Comparison of ENCODE assay signal across 1 cellular context in genomic region chr6:36957773-36958271, GRCh38.
TF ChIP-seq lines count a peak whose summit lies in the region.

No MANE protein-coding gene starts in this region.

TF ChIP-seq in K562, 482 proteins besides CTCF, POLR2A, EP300 and RAD21:
- TF ChIP-seq EGR1 (conservative IDR thresholded peaks at IDR 0.05): 0 out of 2 replicates have a peak, but pooled peaks have one; percentile 13
- TF ChIP-seq ZKSCAN1 (IDR thresholded peaks at IDR 0.05; ENCODE audit: low read depth, low read length): peak; percentile 92
- no peak for TF ChIP-seq CBX8 (IDR thresholded peaks at IDR 0.05; ENCODE audit: borderline replicate concordance, extremely low read depth, low read depth, low read length, poor library complexity, severe bottlenecking)
